8 cellular contexts compared by ENCODE assay signal in the genomic region with DNA sequence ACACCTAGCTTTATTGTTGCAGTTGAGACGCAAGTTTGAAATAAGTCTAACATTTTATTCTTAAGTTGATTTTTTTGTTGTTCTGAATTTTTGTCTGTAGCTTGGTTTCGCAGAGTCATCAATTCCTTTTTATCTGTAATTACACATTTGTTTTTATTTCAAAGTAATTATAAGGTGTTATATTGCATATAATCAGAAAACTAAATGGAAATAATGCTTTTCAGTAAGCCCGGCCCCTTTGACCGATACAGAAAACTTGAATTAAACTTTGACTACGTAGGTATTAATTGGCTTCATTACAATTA. TPM values are rescaled to one million over a fixed set of nuclear protein-coding genes. Genes with fewer than 3 reads are reported as not detected.
DNase-seq lines count a peak whose midpoint lies in the region; ATAC-seq, FAIRE-seq and TF ChIP-seq lines count a peak whose summit lies in the region.

No MANE protein-coding gene starts in this region.

- no peaks in the 10 kb centered on the region for H3K27me3 Mint-ChIP-seq in activated T-cell treated with anti-CD3 and anti-CD28 coated beads, Interleukin-2, amount 50 U/mL, for 72 hours (ENCODE audit: low read depth)
- H3K27me3 Mint-ChIP-seq in astrocyte (ENCODE audit: low read depth, unreplicated experiment) = no peaks in the 10 kb centered on the region

- no peak for TF ChIP-seq EP300 in transverse colon (IDR thresholded peaks at IDR 0.05; ENCODE audit: low read depth)

- intact Hi-C loops in lower lobe of right lung (cut with DNase I) = no loop called here
- intact Hi-C loops in transverse colon (cut with DNase I; ENCODE audit: low total_unique reads) = no loop called here

- H3K4me3 ChIP-seq in astrocyte (ENCODE audit: insufficient read depth, low read depth, low read length) (peak overlapping the region; percentile 86), lower lobe of right lung (peak overlapping the region; percentile 70), transverse colon (peak overlapping the region; percentile 89 to 97 (median 96))

- no peak for DNase-seq in activated T-cell treated with anti-CD3 and anti-CD28 coated beads, Interleukin-2, amount 50 U/mL, for 72 hours
- DNase-seq in activated T-cell treated with anti-CD3 and anti-CD28 coated beads for 4 hours (no peak), astrocyte (ENCODE audit: low read depth) (no peak), lower lobe of right lung (no peak), transverse colon (no peak), ureter (ENCODE audit: low spot score) (no peak)

- TF ChIP-seq POLR2A in transverse colon (IDR thresholded peaks at IDR 0.05) = no peak

- no peak overlapping the region for H2AFZ ChIP-seq in astrocyte (ENCODE audit: low read depth, low read length)

- peaks cover 2 to 17% of the 10 kb centered on the region in 2 donors for H3K36me3 Mint-ChIP-seq in activated T-cell treated with anti-CD3 and anti-CD28 coated beads, Interleukin-2, amount 50 U/mL, for 72 hours (ENCODE audit: insufficient read depth in 2 of 2)
- H3K36me3 Mint-ChIP-seq in astrocyte (ENCODE audit: low read depth, unreplicated experiment) = no peaks in the 10 kb centered on the region

- FAIRE-seq in astrocyte (lab: Jason Lieb, UNC) = no peak

- H3K4me2 ChIP-seq in astrocyte (ENCODE audit: low read length) = peak overlapping the region; percentile 99

- H3K27ac Mint-ChIP-seq in activated T-cell treated with anti-CD3 and anti-CD28 coated beads, Interleukin-2, amount 50 U/mL, for 72 hours = peak overlapping the region; percentile 93
- no peak overlapping the region for H3K27ac Mint-ChIP-seq in astrocyte (ENCODE audit: unreplicated experiment)

- peaks cover 29% of the 10 kb centered on the region for H4K20me1 ChIP-seq in astrocyte (ENCODE audit: insufficient read depth, low read length)

- TF ChIP-seq CTCF in astrocyte (IDR thresholded peaks at IDR 0.05; ENCODE audit: insufficient read depth, low read depth, low read length) (no peak), lower lobe of right lung (IDR thresholded peaks at IDR 0.05) (no peak), transverse colon (IDR thresholded peaks at IDR 0.05) (no peak)

- H3K4me1 ChIP-seq in astrocyte (ENCODE audit: insufficient read depth, low read length) (no peaks in the 10 kb centered on the region), lower lobe of right lung (no peaks in the 10 kb centered on the region), transverse colon (peaks cover 5 to 23% (median 12%) of the 10 kb centered on the region in 4 donors)

- no peaks in the 10 kb centered on the region for H3K36me3 ChIP-seq in astrocyte (ENCODE audit: insufficient read depth, low read length)
- no peaks in the 10 kb centered on the region for H3K36me3 ChIP-seq in lower lobe of right lung
- no peaks in the 10 kb centered on the region for H3K36me3 ChIP-seq in transverse colon

- 0 to 30% methylated on average over 3 to 5 of the region's 5 CpGs for WGBS in transverse colon (ENCODE audit: low coverage in 1 of 2), 2 donors

- H3K79me2 ChIP-seq in astrocyte (ENCODE audit: insufficient read depth, low read length) = peaks cover 79% of the 10 kb centered on the region

- no peaks in the 10 kb centered on the region for H3K27me3 ChIP-seq in astrocyte (ENCODE audit: insufficient read depth, low read length)
- H3K27me3 ChIP-seq in lower lobe of right lung (ENCODE audit: low read depth) = no peaks in the 10 kb centered on the region
- no peaks in the 10 kb centered on the region for H3K27me3 ChIP-seq in transverse colon

- no peak for ATAC-seq in activated T-cell treated with anti-CD3 and anti-CD28 coated beads, Interleukin-2, amount 50 U/mL, for 72 hours (replicated peaks in 1 of 2)
- ATAC-seq in lower lobe of right lung = no peak
- no peak for ATAC-seq in GM18909 (IDR thresholded peaks at IDR 0.05; ENCODE audit: poor library complexity, unreplicated experiment)
- no peak for ATAC-seq in GM18511 (IDR thresholded peaks at IDR 0.05; ENCODE audit: unreplicated experiment)

- no peaks in the 10 kb centered on the region for H3K9me3 Mint-ChIP-seq in activated T-cell treated with anti-CD3 and anti-CD28 coated beads, Interleukin-2, amount 50 U/mL, for 72 hours
- no peaks in the 10 kb centered on the region for H3K9me3 Mint-ChIP-seq in astrocyte (ENCODE audit: unreplicated experiment)

- peaks cover 47% of the 10 kb centered on the region for H3K4me1 Mint-ChIP-seq in activated T-cell treated with anti-CD3 and anti-CD28 coated beads, Interleukin-2, amount 50 U/mL, for 72 hours (ENCODE audit: low read depth)
- peaks cover 4% of the 10 kb centered on the region for H3K4me1 Mint-ChIP-seq in astrocyte (ENCODE audit: low read depth, unreplicated experiment)

- H3K27ac ChIP-seq in astrocyte (ENCODE audit: low read depth, low read length) (no peak overlapping the region), lower lobe of right lung (peak overlapping the region; percentile 96), transverse colon (peak overlapping the region; percentile 98 to 100 (median 100))

- peak overlapping the region; percentile 96 for H3K9ac ChIP-seq in astrocyte (ENCODE audit: low read length)

- H3K4me3 Mint-ChIP-seq in activated T-cell treated with anti-CD3 and anti-CD28 coated beads, Interleukin-2, amount 50 U/mL, for 72 hours = peak overlapping the region; percentile 97 to 98
- H3K4me3 Mint-ChIP-seq in astrocyte (ENCODE audit: unreplicated experiment) = peak overlapping the region; percentile 97

- no peaks in the 10 kb centered on the region for H3K9me3 ChIP-seq in astrocyte (ENCODE audit: insufficient read depth, low read depth, low read length)
- H3K9me3 ChIP-seq in lower lobe of right lung = no peaks in the 10 kb centered on the region
- H3K9me3 ChIP-seq in transverse colon = no peaks in the 10 kb centered on the region

- in situ Hi-C loops in transverse colon (cut with MboI; ENCODE audit: low pct_ligation_motif_present in 1 of 4, low pct_unique_long_range_greater_than_20kb in 1 of 4, low sequenced_read_pairs in 3 of 4) = loop anchor here in 2 of 4 donors (25.0 kb wide), 1 partner anchor 187 kb away; no protein-coding TSS in a partner anchor

RNA-seq across cellular contexts. Expression of a gene that starts 2.1 kb away (rescaled TPM):
- 10 to 100 TPM; 36.4 to 51.0 TPM for total RNA-seq in activated T-cell treated with anti-CD3 and anti-CD28 coated beads, Interleukin-2, amount 50 U/mL, for 72 hours
- total RNA-seq in astrocyte (33.6 and 44.0 TPM in 2 replicates), lower lobe of right lung (27.0 TPM), transverse colon (100 to 1,000 TPM in 2 of 4 donors, 10 to 100 TPM in 2; 42.5 to 163 (median 91.8) TPM), ureter (86.0 TPM)

RNA-seq across cellular contexts. Expression of a gene that starts 31.3 kb away (rescaled TPM):
- not detected for total RNA-seq in activated T-cell treated with anti-CD3 and anti-CD28 coated beads, Interleukin-2, amount 50 U/mL, for 72 hours
- total RNA-seq in astrocyte = not detected in 2 replicates
- not detected for total RNA-seq in lower lobe of right lung
- total RNA-seq in transverse colon = not detected
- not detected for total RNA-seq in ureter
